In genomic region chr7:133344275-133344674, GRCh38 we compare ENCODE assay signal across 9 cellular contexts.
DNase-seq lines count a peak whose midpoint lies in the region; ATAC-seq, FAIRE-seq and TF ChIP-seq lines count a peak whose summit lies in the region.
"Had no signal": no experiment of that assay in that cellular context is flagged by ENCODE, and none has a peak within 500 bp of the region (broad histone marks: within the 10 kb centered on the region; RNA-seq: fewer than 3 reads in every experiment).

No MANE protein-coding gene starts in this region.

- H3K4me1 Mint-ChIP-seq in CD14-positive monocyte = no peaks in the 10 kb centered on the region

- FAIRE-seq in TTC549 (lab: Jason Lieb, UNC) = peak; percentile 63

- peaks cover 23 to 52% of the 10 kb centered on the region in 2 donors for H3K36me3 Mint-ChIP-seq in CD14-positive monocyte

- H3K4me3 ChIP-seq in HEK293 (ENCODE audit: low read depth, low read length) = no peak overlapping the region

- CTCF ChIA-PET in HEK293 (lab: Yijun Ruan, JAX) = interaction anchor here (0.5 to 1.0 kb wide), 9 partner anchors 15 to 1595 kb away, joined by 3 to 4 read pairs (median 3); no protein-coding TSS in a partner anchor

- DNase-seq in CD14-positive monocyte (ENCODE audit: low spot score) (no peak), iris pigment epithelial cell (ENCODE audit: low read depth) (peak; percentile 22)
- no peak for DNase-seq in effector CD8-positive, alpha-beta T cell (lab: John Stamatoyannopoulos, UW)
- DNase-seq in stimulated activated CD4-positive, alpha-beta T cell treated with anti-CD3 and anti-CD28 coated beads, Interleukin-15, amount 100 ng/mL, for 24 hours = no peak
- DNase-seq: NCI-H510A treated with DMSO at 0.1 percent for 48 hours had no signal

- POLR2A ChIA-PET in HEK293 (lab: Yijun Ruan, JAX) = no interaction called here

- no peak overlapping the region for H3K4me3 Mint-ChIP-seq in CD14-positive monocyte

- H3K9me3 Mint-ChIP-seq in CD14-positive monocyte = peaks cover 10 to 31% (median 19%) of the 10 kb centered on the region in 7 donors

- TF ChIP-seq CTCF in CD14-positive monocyte (IDR thresholded peaks at IDR 0.05) = peak; percentile 16
- TF ChIP-seq CTCF in HEK293 (tag by site-specific recombination; IDR thresholded peaks at IDR 0.05) = no peak

- H3K27ac ChIP-seq in HEK293 (ENCODE audit: extremely low read depth, low read depth, low read length) = no peak overlapping the region

- ATAC-seq in HG03039 (IDR thresholded peaks at IDR 0.05; ENCODE audit: unreplicated experiment) (no peak), GM21576 (IDR thresholded peaks at IDR 0.05; ENCODE audit: unreplicated experiment) (no peak)

- H3K27me3 Mint-ChIP-seq in CD14-positive monocyte (ENCODE audit: low read depth in 3 of 3) = no peaks in the 10 kb centered on the region

- no peak overlapping the region for H3K27ac Mint-ChIP-seq in CD14-positive monocyte

- no peaks in the 10 kb centered on the region for H3K4me1 ChIP-seq in HEK293 (ENCODE audit: control insufficient read depth, insufficient read depth, low read length)

- no peaks in the 10 kb centered on the region for H3K36me3 ChIP-seq in HEK293 (ENCODE audit: control insufficient read depth in 2 of 2, insufficient read depth in 1 of 2, low read length in 2 of 2)

- H3K9me3 ChIP-seq in HEK293 (ENCODE audit: control insufficient read depth, insufficient read depth, low read depth, low read length) = no peaks in the 10 kb centered on the region; the same call in 1 of the 2 replicates

- intact Hi-C loops in CD14-positive monocyte (cut with micrococcal nuclease) = no loop called here

TF ChIP-seq in HEK293, 187 proteins besides CTCF, POLR2A, EP300 and RAD21:
- TF ChIP-seq ZFP69B (tag by site-specific recombination; IDR thresholded peaks at IDR 0.05) = no peak
- peak; percentile 70 for TF ChIP-seq ZNF654 (tag by site-specific recombination; IDR thresholded peaks at IDR 0.05; ENCODE audit: low read depth)
